Comparison of ENCODE assay signal across 17 cellular contexts in the genomic region with DNA sequence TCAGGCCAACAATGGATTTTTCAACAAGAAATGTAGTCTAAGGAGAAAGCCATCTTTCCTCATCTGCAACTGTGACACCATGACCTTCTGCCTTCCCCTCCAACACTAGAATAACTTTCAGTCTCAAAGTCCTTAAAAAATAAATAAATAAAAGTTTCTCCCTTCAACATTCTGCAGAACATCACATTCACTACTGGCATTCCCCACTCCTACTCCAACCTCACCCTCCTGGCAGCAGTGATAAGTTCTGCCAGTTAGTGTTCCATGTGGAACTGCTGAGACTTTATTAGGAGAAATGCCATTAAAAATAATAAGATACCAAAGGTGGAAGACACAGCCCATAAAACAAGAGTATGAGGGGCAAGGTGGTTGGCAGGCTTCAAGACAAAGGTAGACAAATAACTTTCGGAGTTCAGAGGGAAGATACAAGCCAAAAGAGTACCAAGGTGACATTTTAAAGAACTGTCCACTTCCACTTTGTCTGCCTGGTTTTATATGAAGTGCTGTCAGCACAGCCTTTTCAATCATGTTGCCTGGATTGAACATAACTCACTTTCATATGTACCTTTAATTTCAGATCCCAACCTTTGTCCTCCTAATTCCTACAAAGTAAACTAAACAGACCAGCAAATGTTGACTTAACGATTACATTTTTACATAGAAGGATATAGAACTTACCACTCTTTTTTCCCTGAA.
"Had no signal": no experiment of that assay in that cellular context is flagged by ENCODE, and none has a peak within 500 bp of the region (broad histone marks: within the 10 kb centered on the region; RNA-seq: fewer than 3 reads in every experiment).

No MANE protein-coding gene starts in this region.

- DNase-seq: activated CD4-positive, alpha-beta T cell treated with anti-CD3 and anti-CD28 coated beads for 4 hours; activated CD8-positive, alpha-beta memory T cell treated with anti-CD3 and anti-CD28 coated beads, Interleukin-2, amount 50 U/mL, for 4 hours; caudate nucleus; dorsolateral prefrontal cortex; nephron progenitor cell; SK-N-SH; stimulated activated CD4-positive, alpha-beta T cell treated with anti-CD3 and anti-CD28 coated beads, Interleukin-12 subunit alpha, Interleukin-12 subunit beta, amount 100 ng/mL, for 4 hours; stimulated activated CD4-positive, alpha-beta T cell treated with anti-CD3 and anti-CD28 coated beads, Interleukin-1b, Interleukin-23, amount 100 ng/mL, for 48 hours; testis had no signal

- H3K36me3 Mint-ChIP-seq: brain had no signal

- H3K4me1 Mint-ChIP-seq: brain, nephron progenitor cell had no signal

- H3K4me3 ChIP-seq: dorsolateral prefrontal cortex, lung, testis had no signal

- H3K4me1 ChIP-seq: testis had no signal

- H3K27ac ChIP-seq: dorsolateral prefrontal cortex, testis had no signal

- H3K27me3 Mint-ChIP-seq: activated naive CD8-positive, alpha-beta T cell; brain; progenitor cell of endocrine pancreas; type B pancreatic cell had no signal

- FAIRE-seq: TTC549 had no signal

- H3K27ac Mint-ChIP-seq: activated naive CD8-positive, alpha-beta T cell; activated T-helper 1 cell treated with anti-CD3 and anti-CD28 coated beads, Interleukin-12 subunit alpha, Interleukin-12 subunit beta, Interleukin-2, Interleukin-4 antibody, amounts not matched to agents 30 ng/mL and 10 ng/mL and 1 ng/mL, durations not matched to agents 14 hours and 24 hours and 36 hours; brain; nephron progenitor cell; progenitor cell of endocrine pancreas; T-helper 2 cell treated with Interferon-gamma antibody and Interleukin-4, amounts not matched to agents 5 μg/mL and 100 μg/mL, for 36 hours; type B pancreatic cell had no signal

- H3K9me3 Mint-ChIP-seq: activated T-helper 1 cell treated with anti-CD3 and anti-CD28 coated beads, Interleukin-12 subunit alpha, Interleukin-12 subunit beta, Interleukin-2, Interleukin-4 antibody, amounts not matched to agents 30 ng/mL and 10 ng/mL and 1 ng/mL, durations not matched to agents 14 hours and 24 hours and 36 hours; brain; nephron progenitor cell; T-helper 2 cell treated with Interferon-gamma antibody and Interleukin-4, amounts not matched to agents 5 μg/mL and 100 μg/mL, for 36 hours; type B pancreatic cell had no signal

- H3K4me3 Mint-ChIP-seq: activated naive CD8-positive, alpha-beta T cell; activated T-helper 1 cell treated with anti-CD3 and anti-CD28 coated beads, Interleukin-12 subunit alpha, Interleukin-12 subunit beta, Interleukin-2, Interleukin-4 antibody, amounts not matched to agents 30 ng/mL and 10 ng/mL and 1 ng/mL, durations not matched to agents 14 hours and 24 hours and 36 hours; brain; nephron progenitor cell; T-helper 2 cell treated with Interferon-gamma antibody and Interleukin-4, amounts not matched to agents 5 μg/mL and 100 μg/mL, for 36 hours; type B pancreatic cell had no signal

- H3K27me3 ChIP-seq: dorsolateral prefrontal cortex, testis had no signal

- H3K9me3 ChIP-seq: SK-N-SH, testis had no signal
